In genomic region chr22:32448980-32449379, GRCh38 we compare ENCODE assay signal across 17 cellular contexts. TPM values are rescaled to one million over a fixed set of nuclear protein-coding genes. Genes with fewer than 3 reads are reported as not detected.
"Had no signal": no experiment of that assay in that cellular context is flagged by ENCODE, and none has a peak within 500 bp of the region (broad histone marks: within the 10 kb centered on the region; RNA-seq: fewer than 3 reads in every experiment).

No MANE protein-coding gene starts in this region.

- H3K36me3 ChIP-seq: pancreas, vagina had no signal

- H3K4me1 ChIP-seq: pancreas, vagina had no signal

- FAIRE-seq: frontal cortex, pancreas had no signal

- H3K27me3 ChIP-seq: pancreas, vagina had no signal

- DNase-seq: activated CD4-positive, alpha-beta T cell treated with anti-CD3 and anti-CD28 coated beads, Interleukin-2, amount 50 U/mL, for 1 hour; activated naive CD4-positive, alpha-beta T cell; activated T-cell treated with anti-CD3 and anti-CD28 coated beads for 4 hours; aorta; effector memory CD8-positive, alpha-beta T cell; head of caudate nucleus; left cardiac atrium; naive thymus-derived CD4-positive, alpha-beta T cell; pancreas; T1000 had no signal

- H3K4me3 ChIP-seq: mucosa of descending colon, pancreas, vagina had no signal

- H3K27ac ChIP-seq: pancreas, vagina had no signal

- H3K9me3 ChIP-seq: mucosa of descending colon, pancreas, vagina had no signal

- ATAC-seq: activated CD4-positive, CD25-positive, alpha-beta regulatory T cell treated with anti-CD3 and anti-CD28 coated beads, Interleukin-2, amount 50 U/mL, for 24 hours; effector memory CD8-positive, alpha-beta T cell; left cardiac atrium; mucosa of descending colon; pancreas; stimulated activated effector memory CD8-positive, alpha-beta T cell treated with anti-CD3 and anti-CD28 coated beads, Interleukin-12 subunit alpha, Interleukin-12 subunit beta, amount 100 ng/mL, for 72 hours had no signal

RNA-seq across cellular contexts. Expression of gene BPIFC, which starts 15.3 kb away (rescaled TPM):
- total RNA-seq: aorta; cerebellum; epithelial cell of proximal tubule; frontal cortex; left cardiac atrium; mucosa of descending colon; naive thymus-derived CD4-positive, alpha-beta T cell; vagina had no signal
- polyA plus RNA-seq: aorta; naive thymus-derived CD4-positive, alpha-beta T cell had no signal
